In genomic region chr11:9664276-9665171, GRCh38 we compare ENCODE assay signal across 8 cellular contexts. TPM values are rescaled to one million over a fixed set of nuclear protein-coding genes. Genes with fewer than 3 reads are reported as not detected.
DNase-seq lines count a peak whose midpoint lies in the region; ATAC-seq, FAIRE-seq and TF ChIP-seq lines count a peak whose summit lies in the region.

No MANE protein-coding gene starts in this region.

- 2 to 4% (median 3%) methylated on average over 41 to 43 of the region's 43 CpGs for WGBS in ovary, 3 donors

- intact Hi-C loops in activated T-helper 2 cell treated with anti-CD3 and anti-CD28 coated beads, Interferon-gamma antibody, Interleukin-2, Interleukin-4, amounts not matched to agents 10 μg/mL and 5 μg/mL and 100 μg/mL, durations not matched to agents 14 hours and 24 hours and 36 hours (cut with micrococcal nuclease): loop anchor here (5.0 kb wide), 1 partner anchor 83 kb away; no protein-coding TSS in a partner anchor
- intact Hi-C loops in ovary (cut with DNase I): no loop called here

- peaks cover 18% of the 10 kb centered on the region for H3K4me1 Mint-ChIP-seq in activated T-helper 2 cell treated with anti-CD3 and anti-CD28 coated beads, Interferon-gamma antibody, Interleukin-2, Interleukin-4, amounts not matched to agents 10 μg/mL and 5 μg/mL and 100 μg/mL, durations not matched to agents 14 hours and 24 hours and 36 hours (ENCODE audit: low read depth)

- in situ Hi-C loops in ACHN (cut with HindIII; ENCODE audit: low pct_ligation_motif_present, low pct_unique_long_range_greater_than_20kb, low sequenced_read_pairs): no loop called here

- TF ChIP-seq POLR2A in GM12892 (IDR thresholded peaks at IDR 0.05; ENCODE audit: low read depth, low read length): no peak
- peak; percentile 5 for TF ChIP-seq POLR2A in ovary (IDR thresholded peaks at IDR 0.05)

- no peak for TF ChIP-seq CTCF in ovary (IDR thresholded peaks at IDR 0.05)

- no peak for TF ChIP-seq EP300 in ovary (IDR thresholded peaks at IDR 0.05)

- peak overlapping the region; percentile 76 for H3K4me3 ChIP-seq in ovary

- DNase-seq in ACHN: peak; percentile 60
- no peak for DNase-seq in GM12892 (ENCODE audit: insufficient read length)
- peak; percentile 45 for DNase-seq in NCI-H2227 (lab: John Stamatoyannopoulos, UW; ENCODE audit: unreplicated experiment)
- DNase-seq in activated T-helper 2 cell treated with anti-CD3 and anti-CD28 coated beads, Interferon-gamma antibody, Interleukin-2, Interleukin-4, amounts not matched to agents 10 μg/mL and 5 μg/mL and 100 μg/mL, durations not matched to agents 14 hours and 24 hours and 36 hours (ENCODE audit: low spot score): no peak
- peak; percentile 35 for DNase-seq in globus pallidus (ENCODE audit: low spot score)
- peak in 3 of 5 donors; percentile 23 to 49 (median 31) for DNase-seq in ovary
- DNase-seq in iPS-NIHi11 (ENCODE audit: low spot score): no peak

- H3K27me3 ChIP-seq in ovary: no peaks in the 10 kb centered on the region

- H3K9me3 ChIP-seq in ovary: no peaks in the 10 kb centered on the region

- peaks cover 1% of the 10 kb centered on the region for H3K4me1 ChIP-seq in ovary (ENCODE audit: insufficient read depth)

- no peaks in the 10 kb centered on the region for H3K36me3 ChIP-seq in ovary

- H3K36me3 Mint-ChIP-seq in activated T-helper 2 cell treated with anti-CD3 and anti-CD28 coated beads, Interferon-gamma antibody, Interleukin-2, Interleukin-4, amounts not matched to agents 10 μg/mL and 5 μg/mL and 100 μg/mL, durations not matched to agents 14 hours and 24 hours and 36 hours (ENCODE audit: low read depth): peaks cover 17% of the 10 kb centered on the region

- peak; percentile 46 for ATAC-seq in HG02759 (IDR thresholded peaks at IDR 0.05; ENCODE audit: unreplicated experiment)

- H3K27ac ChIP-seq in ovary: peak overlapping the region; percentile 49 to 70

- H3K27ac Mint-ChIP-seq in activated T-helper 2 cell treated with anti-CD3 and anti-CD28 coated beads, Interferon-gamma antibody, Interleukin-2, Interleukin-4, amounts not matched to agents 10 μg/mL and 5 μg/mL and 100 μg/mL, durations not matched to agents 14 hours and 24 hours and 36 hours: no peak overlapping the region

- peaks cover 16% of the 10 kb centered on the region for H3K9me3 Mint-ChIP-seq in activated T-helper 2 cell treated with anti-CD3 and anti-CD28 coated beads, Interferon-gamma antibody, Interleukin-2, Interleukin-4, amounts not matched to agents 10 μg/mL and 5 μg/mL and 100 μg/mL, durations not matched to agents 14 hours and 24 hours and 36 hours

- H3K4me3 Mint-ChIP-seq in activated T-helper 2 cell treated with anti-CD3 and anti-CD28 coated beads, Interferon-gamma antibody, Interleukin-2, Interleukin-4, amounts not matched to agents 10 μg/mL and 5 μg/mL and 100 μg/mL, durations not matched to agents 14 hours and 24 hours and 36 hours (ENCODE audit: low read depth): peak overlapping the region; percentile 86

- FAIRE-seq in GM12892 (lab: Jason Lieb, UNC): peak; percentile 89

- H3K27me3 Mint-ChIP-seq in activated T-helper 2 cell treated with anti-CD3 and anti-CD28 coated beads, Interferon-gamma antibody, Interleukin-2, Interleukin-4, amounts not matched to agents 10 μg/mL and 5 μg/mL and 100 μg/mL, durations not matched to agents 14 hours and 24 hours and 36 hours (ENCODE audit: low read depth): peaks cover 36% of the 10 kb centered on the region

RNA-seq across cellular contexts. Expression of gene SWAP70, which starts 0.6 kb away (rescaled TPM):
- 82.1 TPM for polyA plus RNA-seq in GM12892 (2012; ENCODE audit: missing spikeins)
- 8.4 and 11.8 TPM in 2 replicates for total RNA-seq in activated T-helper 2 cell treated with anti-CD3 and anti-CD28 coated beads, Interferon-gamma antibody, Interleukin-2, Interleukin-4, amounts not matched to agents 10 μg/mL and 5 μg/mL and 100 μg/mL, durations not matched to agents 14 hours and 24 hours and 36 hours
- 10 to 100 TPM; 14.1 to 23.7 (median 19.8) TPM for total RNA-seq in ovary
- polyA plus RNA-seq in ovary: 10 to 100 TPM; 14.5 to 23.0 TPM

Comparison
In these comparisons a context has a peak if more than half of its experiments do, and no peak if none do; other contexts are left out.
1. DNase-seq: peak in ACHN (single experiment), NCI-H2227 (single experiment), globus pallidus (single experiment) and ovary (3 of 5); none in GM12892 (single experiment), activated T-helper 2 cell treated with anti-CD3 and anti-CD28 coated beads, Interferon-gamma antibody, Interleukin-2, Interleukin-4, amounts not matched to agents 10 μg/mL and 5 μg/mL and 100 μg/mL, durations not matched to agents 14 hours and 24 hours and 36 hours (single experiment) and iPS-NIHi11 (single experiment).